26 cellular contexts compared by ENCODE assay signal in genomic region chr9:35549466-35549865, GRCh38.
"Had no signal": no experiment of that assay in that cellular context is flagged by ENCODE, and none has a peak within 500 bp of the region (broad histone marks: within the 10 kb centered on the region; RNA-seq: fewer than 3 reads in every experiment).

No MANE protein-coding gene starts in this region.

- H3K4me3 Mint-ChIP-seq: naive B cell; nephron; stimulated activated naive B cell treated with anti-CD40 and anti-IgM and Interleukin-4, amounts not matched to agents 10 μg/mL and 1 μg/mL and 100 μg/mL, for 72 hours; stimulated activated naive CD8-positive, alpha-beta T cell treated with anti-CD3 and anti-CD28 coated beads, Interleukin-15, amount 100 ng/mL, for 72 hours had no signal

- H3K9me3 ChIP-seq: gastrocnemius medialis, heart right ventricle, prostate gland, right lobe of liver, spleen, testis had no signal

- H3K4me1 Mint-ChIP-seq: naive B cell; stimulated activated naive B cell treated with anti-CD40 and anti-IgM and Interleukin-4, amounts not matched to agents 10 μg/mL and 1 μg/mL and 100 μg/mL, for 72 hours; stimulated activated naive CD8-positive, alpha-beta T cell treated with anti-CD3 and anti-CD28 coated beads, Interleukin-15, amount 100 ng/mL, for 72 hours had no signal

- H3K27ac Mint-ChIP-seq: nephron; stimulated activated naive B cell treated with anti-CD40 and anti-IgM and Interleukin-4, amounts not matched to agents 10 μg/mL and 1 μg/mL and 100 μg/mL, for 72 hours; stimulated activated naive CD8-positive, alpha-beta T cell treated with anti-CD3 and anti-CD28 coated beads, Interleukin-15, amount 100 ng/mL, for 72 hours had no signal

- H3K27me3 Mint-ChIP-seq: stimulated activated naive CD8-positive, alpha-beta T cell treated with anti-CD3 and anti-CD28 coated beads, Interleukin-15, amount 100 ng/mL, for 72 hours had no signal

- H3K4me3 ChIP-seq: coronary artery, gastrocnemius medialis, heart right ventricle, lung, prostate gland, right lobe of liver, spleen, testis had no signal

- H2AFZ ChIP-seq: parathyroid adenoma had no signal

- H3K4me1 ChIP-seq: parathyroid adenoma, prostate gland had no signal

- DNase-seq: cerebellar nuclear complex; effector CD8-positive, alpha-beta T cell; gastrocnemius medialis; heart right ventricle; hypothalamus; islet precursor cell; left cardiac atrium; left ventricle myocardium superior; mesenchymal stem cell; midbrain; naive B cell; retina; right lobe of liver; spleen; stimulated activated CD4-positive, alpha-beta T cell treated with anti-CD3 and anti-CD28 coated beads, Interleukin-15, amount 100 ng/mL, for 24 hours; stimulated activated CD4-positive, alpha-beta T cell treated with anti-CD3 and anti-CD28 coated beads, Interleukin-1b, Interleukin-23, amount 100 ng/mL, for 48 hours; stimulated activated CD4-positive, alpha-beta T cell treated with anti-CD3 and anti-CD28 coated beads, Interleukin-4, amount 100 ng/mL, for 4 hours; stimulated activated naive B cell treated with anti-CD40 and anti-IgM and Interleukin-4, amounts not matched to agents 10 μg/mL and 1 μg/mL and 100 μg/mL, for 72 hours; stimulated activated naive CD8-positive, alpha-beta T cell treated with anti-CD3 and anti-CD28 coated beads, Interleukin-15, amount 100 ng/mL, for 72 hours; testis; trophoblast cell had no signal

- H3K9me3 Mint-ChIP-seq: naive B cell; nephron; stimulated activated naive B cell treated with anti-CD40 and anti-IgM and Interleukin-4, amounts not matched to agents 10 μg/mL and 1 μg/mL and 100 μg/mL, for 72 hours; stimulated activated naive CD8-positive, alpha-beta T cell treated with anti-CD3 and anti-CD28 coated beads, Interleukin-15, amount 100 ng/mL, for 72 hours had no signal

- H3K36me3 ChIP-seq: right lobe of liver had no signal

- H3K36me3 Mint-ChIP-seq: naive B cell; stimulated activated naive B cell treated with anti-CD40 and anti-IgM and Interleukin-4, amounts not matched to agents 10 μg/mL and 1 μg/mL and 100 μg/mL, for 72 hours had no signal

- H3K27me3 ChIP-seq: gastrocnemius medialis, heart right ventricle, right lobe of liver, spleen, testis had no signal

- H3K9ac ChIP-seq: parathyroid adenoma had no signal

- H3K27ac ChIP-seq: heart right ventricle, parathyroid adenoma, prostate gland, right lobe of liver, spleen, testis had no signal
